1 cellular context compared by ENCODE assay signal in the genomic region with DNA sequence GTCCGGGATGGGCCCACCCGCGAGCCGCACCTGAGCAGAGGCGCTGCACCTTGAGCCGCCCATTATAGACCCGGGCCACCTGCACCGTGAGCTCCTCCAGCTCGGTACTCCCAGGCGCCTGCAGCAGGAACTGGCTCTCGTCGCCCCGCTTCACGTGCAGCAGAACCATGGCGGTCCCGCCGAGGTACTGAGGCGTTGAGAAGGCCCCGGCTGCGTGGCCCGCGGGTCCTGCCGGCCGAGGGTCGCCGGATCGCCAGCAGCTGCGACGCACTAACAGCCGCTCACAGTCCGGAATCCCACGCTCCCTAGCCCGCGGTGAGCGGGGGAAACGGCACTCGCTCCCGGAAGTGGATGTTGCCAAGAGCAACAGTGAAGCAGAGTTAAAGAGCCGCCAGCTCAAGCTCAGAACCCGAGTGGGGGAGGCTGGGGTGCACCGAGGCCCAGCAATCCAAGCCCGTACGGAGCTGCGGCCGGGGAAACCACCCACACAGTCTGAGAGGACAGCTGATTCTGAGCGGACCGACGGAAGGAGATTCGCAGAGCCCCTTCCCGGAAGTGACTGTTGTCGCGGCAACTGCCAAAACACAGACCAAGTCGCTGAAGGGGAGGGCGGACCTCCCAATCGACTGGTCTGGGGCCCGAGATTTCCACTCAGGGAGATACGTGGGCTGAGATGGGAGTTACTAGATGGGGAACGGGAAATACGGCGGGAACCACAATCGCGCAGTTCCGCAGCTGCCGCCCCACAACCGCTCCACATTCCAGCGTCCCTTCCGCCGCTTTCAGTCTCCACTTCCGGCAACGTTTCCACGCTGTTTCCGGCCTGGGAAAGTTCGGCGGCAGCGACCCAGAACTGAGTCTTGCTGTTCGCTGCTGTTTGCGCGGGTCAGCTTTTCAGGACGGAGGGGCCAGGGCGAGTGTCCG.
TF ChIP-seq lines count a peak whose summit lies in the region.

A gene with protein sequence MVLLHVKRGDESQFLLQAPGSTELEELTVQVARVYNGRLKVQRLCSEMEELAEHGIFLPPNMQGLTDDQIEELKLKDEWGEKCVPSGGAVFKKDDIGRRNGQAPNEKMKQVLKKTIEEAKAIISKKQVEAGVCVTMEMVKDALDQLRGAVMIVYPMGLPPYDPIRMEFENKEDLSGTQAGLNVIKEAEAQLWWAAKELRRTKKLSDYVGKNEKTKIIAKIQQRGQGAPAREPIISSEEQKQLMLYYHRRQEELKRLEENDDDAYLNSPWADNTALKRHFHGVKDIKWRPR (minus strand): TSS at position 303 of the 924 bp plus-strand sequence. CDS start 134 bp downstream, at position 169.

TF ChIP-seq in HEK293, 187 proteins besides CTCF, POLR2A, EP300 and RAD21 (continued from another document and continues in another):
- TF ChIP-seq, protein P1, sequence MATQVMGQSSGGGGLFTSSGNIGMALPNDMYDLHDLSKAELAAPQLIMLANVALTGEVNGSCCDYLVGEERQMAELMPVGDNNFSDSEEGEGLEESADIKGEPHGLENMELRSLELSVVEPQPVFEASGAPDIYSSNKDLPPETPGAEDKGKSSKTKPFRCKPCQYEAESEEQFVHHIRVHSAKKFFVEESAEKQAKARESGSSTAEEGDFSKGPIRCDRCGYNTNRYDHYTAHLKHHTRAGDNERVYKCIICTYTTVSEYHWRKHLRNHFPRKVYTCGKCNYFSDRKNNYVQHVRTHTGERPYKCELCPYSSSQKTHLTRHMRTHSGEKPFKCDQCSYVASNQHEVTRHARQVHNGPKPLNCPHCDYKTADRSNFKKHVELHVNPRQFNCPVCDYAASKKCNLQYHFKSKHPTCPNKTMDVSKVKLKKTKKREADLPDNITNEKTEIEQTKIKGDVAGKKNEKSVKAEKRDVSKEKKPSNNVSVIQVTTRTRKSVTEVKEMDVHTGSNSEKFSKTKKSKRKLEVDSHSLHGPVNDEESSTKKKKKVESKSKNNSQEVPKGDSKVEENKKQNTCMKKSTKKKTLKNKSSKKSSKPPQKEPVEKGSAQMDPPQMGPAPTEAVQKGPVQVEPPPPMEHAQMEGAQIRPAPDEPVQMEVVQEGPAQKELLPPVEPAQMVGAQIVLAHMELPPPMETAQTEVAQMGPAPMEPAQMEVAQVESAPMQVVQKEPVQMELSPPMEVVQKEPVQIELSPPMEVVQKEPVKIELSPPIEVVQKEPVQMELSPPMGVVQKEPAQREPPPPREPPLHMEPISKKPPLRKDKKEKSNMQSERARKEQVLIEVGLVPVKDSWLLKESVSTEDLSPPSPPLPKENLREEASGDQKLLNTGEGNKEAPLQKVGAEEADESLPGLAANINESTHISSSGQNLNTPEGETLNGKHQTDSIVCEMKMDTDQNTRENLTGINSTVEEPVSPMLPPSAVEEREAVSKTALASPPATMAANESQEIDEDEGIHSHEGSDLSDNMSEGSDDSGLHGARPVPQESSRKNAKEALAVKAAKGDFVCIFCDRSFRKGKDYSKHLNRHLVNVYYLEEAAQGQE (tag by site-specific recombination; IDR thresholded peaks at IDR 0.05): peak; percentile 76
- TF ChIP-seq ZBTB20 (tag by site-specific recombination; IDR thresholded peaks at IDR 0.05): peak; percentile 91
- TF ChIP-seq KLF1 (tag by site-specific recombination; IDR thresholded peaks at IDR 0.05): peak; percentile 64
- TF ChIP-seq ZNF366 (tag by site-specific recombination; conservative IDR thresholded peaks at IDR 0.05): peak; percentile 59
- peak; percentile 38; the same call in 1 of the 2 replicates for TF ChIP-seq ZNF623 (tag by site-specific recombination; IDR thresholded peaks at IDR 0.05)
- no peak for TF ChIP-seq ZNF791 (tag by site-specific recombination; IDR thresholded peaks at IDR 0.05)
- no peak for TF ChIP-seq ZNF221 (tag by site-specific recombination; IDR thresholded peaks at IDR 0.05; ENCODE audit: borderline replicate concordance)
- TF ChIP-seq ZNF529 (tag by site-specific recombination; IDR thresholded peaks at IDR 0.05; ENCODE audit: insufficient replicate concordance): no peak
- TF ChIP-seq ZBTB8A (tag by site-specific recombination; IDR thresholded peaks at IDR 0.05): peak; percentile 74
- TF ChIP-seq, protein P2, sequence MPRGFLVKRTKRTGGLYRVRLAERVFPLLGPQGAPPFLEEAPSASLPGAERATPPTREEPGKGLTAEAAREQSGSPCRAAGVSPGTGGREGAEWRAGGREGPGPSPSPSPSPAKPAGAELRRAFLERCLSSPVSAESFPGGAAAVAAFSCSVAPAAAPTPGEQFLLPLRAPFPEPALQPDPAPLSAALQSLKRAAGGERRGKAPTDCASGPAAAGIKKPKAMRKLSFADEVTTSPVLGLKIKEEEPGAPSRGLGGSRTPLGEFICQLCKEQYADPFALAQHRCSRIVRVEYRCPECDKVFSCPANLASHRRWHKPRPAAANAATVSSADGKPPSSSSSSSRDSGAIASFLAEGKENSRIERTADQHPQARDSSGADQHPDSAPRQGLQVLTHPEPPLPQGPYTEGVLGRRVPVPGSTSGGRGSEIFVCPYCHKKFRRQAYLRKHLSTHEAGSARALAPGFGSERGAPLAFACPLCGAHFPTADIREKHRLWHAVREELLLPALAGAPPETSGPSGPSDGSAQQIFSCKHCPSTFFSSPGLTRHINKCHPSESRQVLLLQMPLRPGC (tag by site-specific recombination; IDR thresholded peaks at IDR 0.05): peak; percentile 98
- peak; percentile 71 for TF ChIP-seq SCRT2 (tag by site-specific recombination; IDR thresholded peaks at IDR 0.05)
- peak; percentile 97 for TF ChIP-seq ZNF610 (tag by site-specific recombination; IDR thresholded peaks at IDR 0.05; ENCODE audit: borderline replicate concordance)
- TF ChIP-seq ZNF792 (tag by site-specific recombination; IDR thresholded peaks at IDR 0.05): peak; percentile 8; the same call in 1 of the 2 replicates
- no peak for TF ChIP-seq ZNF560 (tag by site-specific recombination; IDR thresholded peaks at IDR 0.05; ENCODE audit: borderline replicate concordance)
- TF ChIP-seq ZSCAN16 (tag by site-specific recombination; IDR thresholded peaks at IDR 0.05): peak; percentile 51; the same call in 1 of the 2 replicates
- TF ChIP-seq ZBTB1 (tag by site-specific recombination; IDR thresholded peaks at IDR 0.05): peak; percentile 84; the same call in 1 of the 2 replicates
- TF ChIP-seq, protein P3, sequence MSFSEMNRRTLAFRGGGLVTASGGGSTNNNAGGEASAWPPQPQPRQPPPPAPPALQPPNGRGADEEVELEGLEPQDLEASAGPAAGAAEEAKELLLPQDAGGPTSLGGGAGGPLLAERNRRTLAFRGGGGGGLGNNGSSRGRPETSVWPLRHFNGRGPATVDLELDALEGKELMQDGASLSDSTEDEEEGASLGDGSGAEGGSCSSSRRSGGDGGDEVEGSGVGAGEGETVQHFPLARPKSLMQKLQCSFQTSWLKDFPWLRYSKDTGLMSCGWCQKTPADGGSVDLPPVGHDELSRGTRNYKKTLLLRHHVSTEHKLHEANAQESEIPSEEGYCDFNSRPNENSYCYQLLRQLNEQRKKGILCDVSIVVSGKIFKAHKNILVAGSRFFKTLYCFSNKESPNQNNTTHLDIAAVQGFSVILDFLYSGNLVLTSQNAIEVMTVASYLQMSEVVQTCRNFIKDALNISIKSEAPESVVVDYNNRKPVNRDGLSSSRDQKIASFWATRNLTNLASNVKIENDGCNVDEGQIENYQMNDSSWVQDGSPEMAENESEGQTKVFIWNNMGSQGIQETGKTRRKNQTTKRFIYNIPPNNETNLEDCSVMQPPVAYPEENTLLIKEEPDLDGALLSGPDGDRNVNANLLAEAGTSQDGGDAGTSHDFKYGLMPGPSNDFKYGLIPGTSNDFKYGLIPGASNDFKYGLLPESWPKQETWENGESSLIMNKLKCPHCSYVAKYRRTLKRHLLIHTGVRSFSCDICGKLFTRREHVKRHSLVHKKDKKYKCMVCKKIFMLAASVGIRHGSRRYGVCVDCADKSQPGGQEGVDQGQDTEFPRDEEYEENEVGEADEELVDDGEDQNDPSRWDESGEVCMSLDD (tag by site-specific recombination; IDR thresholded peaks at IDR 0.05): peak; percentile 96
- TF ChIP-seq KLF10 (tag by site-specific recombination; IDR thresholded peaks at IDR 0.05): peak; percentile 60; the same call in 1 of the 2 replicates
- TF ChIP-seq ZNF585B (tag by site-specific recombination; IDR thresholded peaks at IDR 0.05): peak; percentile 21
- TF ChIP-seq ZNF214 (tag by site-specific recombination; IDR thresholded peaks at IDR 0.05; ENCODE audit: borderline replicate concordance): no peak
- TF ChIP-seq, protein P4, sequence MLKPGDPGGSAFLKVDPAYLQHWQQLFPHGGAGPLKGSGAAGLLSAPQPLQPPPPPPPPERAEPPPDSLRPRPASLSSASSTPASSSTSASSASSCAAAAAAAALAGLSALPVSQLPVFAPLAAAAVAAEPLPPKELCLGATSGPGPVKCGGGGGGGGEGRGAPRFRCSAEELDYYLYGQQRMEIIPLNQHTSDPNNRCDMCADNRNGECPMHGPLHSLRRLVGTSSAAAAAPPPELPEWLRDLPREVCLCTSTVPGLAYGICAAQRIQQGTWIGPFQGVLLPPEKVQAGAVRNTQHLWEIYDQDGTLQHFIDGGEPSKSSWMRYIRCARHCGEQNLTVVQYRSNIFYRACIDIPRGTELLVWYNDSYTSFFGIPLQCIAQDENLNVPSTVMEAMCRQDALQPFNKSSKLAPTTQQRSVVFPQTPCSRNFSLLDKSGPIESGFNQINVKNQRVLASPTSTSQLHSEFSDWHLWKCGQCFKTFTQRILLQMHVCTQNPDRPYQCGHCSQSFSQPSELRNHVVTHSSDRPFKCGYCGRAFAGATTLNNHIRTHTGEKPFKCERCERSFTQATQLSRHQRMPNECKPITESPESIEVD (tag by site-specific recombination; IDR thresholded peaks at IDR 0.05): no peak
- TF ChIP-seq, protein P5, sequence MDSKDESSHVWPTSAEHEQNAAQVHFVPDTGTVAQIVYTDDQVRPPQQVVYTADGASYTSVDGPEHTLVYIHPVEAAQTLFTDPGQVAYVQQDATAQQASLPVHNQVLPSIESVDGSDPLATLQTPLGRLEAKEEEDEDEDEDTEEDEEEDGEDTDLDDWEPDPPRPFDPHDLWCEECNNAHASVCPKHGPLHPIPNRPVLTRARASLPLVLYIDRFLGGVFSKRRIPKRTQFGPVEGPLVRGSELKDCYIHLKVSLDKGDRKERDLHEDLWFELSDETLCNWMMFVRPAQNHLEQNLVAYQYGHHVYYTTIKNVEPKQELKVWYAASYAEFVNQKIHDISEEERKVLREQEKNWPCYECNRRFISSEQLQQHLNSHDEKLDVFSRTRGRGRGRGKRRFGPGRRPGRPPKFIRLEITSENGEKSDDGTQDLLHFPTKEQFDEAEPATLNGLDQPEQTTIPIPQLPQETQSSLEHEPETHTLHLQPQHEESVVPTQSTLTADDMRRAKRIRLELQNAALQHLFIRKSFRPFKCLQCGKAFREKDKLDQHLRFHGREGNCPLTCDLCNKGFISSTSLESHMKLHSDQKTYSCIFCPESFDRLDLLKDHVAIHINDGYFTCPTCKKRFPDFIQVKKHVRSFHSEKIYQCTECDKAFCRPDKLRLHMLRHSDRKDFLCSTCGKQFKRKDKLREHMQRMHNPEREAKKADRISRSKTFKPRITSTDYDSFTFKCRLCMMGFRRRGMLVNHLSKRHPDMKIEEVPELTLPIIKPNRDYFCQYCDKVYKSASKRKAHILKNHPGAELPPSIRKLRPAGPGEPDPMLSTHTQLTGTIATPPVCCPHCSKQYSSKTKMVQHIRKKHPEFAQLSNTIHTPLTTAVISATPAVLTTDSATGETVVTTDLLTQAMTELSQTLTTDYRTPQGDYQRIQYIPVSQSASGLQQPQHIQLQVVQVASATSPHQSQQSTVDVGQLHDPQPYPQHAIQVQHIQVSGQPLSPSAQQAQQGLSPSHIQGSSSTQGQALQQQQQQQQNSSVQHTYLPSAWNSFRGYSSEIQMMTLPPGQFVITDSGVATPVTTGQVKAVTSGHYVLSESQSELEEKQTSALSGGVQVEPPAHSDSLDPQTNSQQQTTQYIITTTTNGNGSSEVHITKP (tag by site-specific recombination; IDR thresholded peaks at IDR 0.05): peak; percentile 99
- peak; percentile 92 for TF ChIP-seq PRDM1 (tag by site-specific recombination; IDR thresholded peaks at IDR 0.05)
- TF ChIP-seq BCL11B (tag by site-specific recombination; IDR thresholded peaks at IDR 0.05; ENCODE audit: low read depth): peak; percentile 78; the same call in 1 of the 2 replicates
- TF ChIP-seq GLI2 (tag by site-specific recombination; IDR thresholded peaks at IDR 0.05; ENCODE audit: borderline replicate concordance, low read depth): no peak
- TF ChIP-seq ZNF2 (tag by site-specific recombination; IDR thresholded peaks at IDR 0.05): peak; percentile 98
- TF ChIP-seq, protein P6, sequence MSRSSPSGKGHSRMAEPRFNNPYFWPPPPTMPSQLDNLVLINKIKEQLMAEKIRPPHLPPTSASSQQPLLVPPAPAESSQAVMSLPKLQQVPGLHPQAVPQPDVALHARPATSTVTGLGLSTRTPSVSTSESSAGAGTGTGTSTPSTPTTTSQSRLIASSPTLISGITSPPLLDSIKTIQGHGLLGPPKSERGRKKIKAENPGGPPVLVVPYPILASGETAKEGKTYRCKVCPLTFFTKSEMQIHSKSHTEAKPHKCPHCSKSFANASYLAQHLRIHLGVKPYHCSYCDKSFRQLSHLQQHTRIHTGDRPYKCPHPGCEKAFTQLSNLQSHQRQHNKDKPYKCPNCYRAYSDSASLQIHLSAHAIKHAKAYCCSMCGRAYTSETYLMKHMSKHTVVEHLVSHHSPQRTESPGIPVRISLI (tag by site-specific recombination; IDR thresholded peaks at IDR 0.05): no peak
- no peak for TF ChIP-seq RBAK (tag by site-specific recombination; IDR thresholded peaks at IDR 0.05)
- TF ChIP-seq, protein P7, sequence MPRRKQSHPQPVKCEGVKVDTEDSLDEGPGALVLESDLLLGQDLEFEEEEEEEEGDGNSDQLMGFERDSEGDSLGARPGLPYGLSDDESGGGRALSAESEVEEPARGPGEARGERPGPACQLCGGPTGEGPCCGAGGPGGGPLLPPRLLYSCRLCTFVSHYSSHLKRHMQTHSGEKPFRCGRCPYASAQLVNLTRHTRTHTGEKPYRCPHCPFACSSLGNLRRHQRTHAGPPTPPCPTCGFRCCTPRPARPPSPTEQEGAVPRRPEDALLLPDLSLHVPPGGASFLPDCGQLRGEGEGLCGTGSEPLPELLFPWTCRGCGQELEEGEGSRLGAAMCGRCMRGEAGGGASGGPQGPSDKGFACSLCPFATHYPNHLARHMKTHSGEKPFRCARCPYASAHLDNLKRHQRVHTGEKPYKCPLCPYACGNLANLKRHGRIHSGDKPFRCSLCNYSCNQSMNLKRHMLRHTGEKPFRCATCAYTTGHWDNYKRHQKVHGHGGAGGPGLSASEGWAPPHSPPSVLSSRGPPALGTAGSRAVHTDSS (tag by site-specific recombination; IDR thresholded peaks at IDR 0.05): 0 out of 2 replicates have a peak, but pooled peaks have one; percentile 10
- TF ChIP-seq ZNF223 (tag by site-specific recombination; IDR thresholded peaks at IDR 0.05): no peak
- TF ChIP-seq KLF9 (tag by site-specific recombination; IDR thresholded peaks at IDR 0.05; ENCODE audit: low read depth): peak; percentile 68; the same call in 1 of the 2 replicates
- TF ChIP-seq, protein P8, sequence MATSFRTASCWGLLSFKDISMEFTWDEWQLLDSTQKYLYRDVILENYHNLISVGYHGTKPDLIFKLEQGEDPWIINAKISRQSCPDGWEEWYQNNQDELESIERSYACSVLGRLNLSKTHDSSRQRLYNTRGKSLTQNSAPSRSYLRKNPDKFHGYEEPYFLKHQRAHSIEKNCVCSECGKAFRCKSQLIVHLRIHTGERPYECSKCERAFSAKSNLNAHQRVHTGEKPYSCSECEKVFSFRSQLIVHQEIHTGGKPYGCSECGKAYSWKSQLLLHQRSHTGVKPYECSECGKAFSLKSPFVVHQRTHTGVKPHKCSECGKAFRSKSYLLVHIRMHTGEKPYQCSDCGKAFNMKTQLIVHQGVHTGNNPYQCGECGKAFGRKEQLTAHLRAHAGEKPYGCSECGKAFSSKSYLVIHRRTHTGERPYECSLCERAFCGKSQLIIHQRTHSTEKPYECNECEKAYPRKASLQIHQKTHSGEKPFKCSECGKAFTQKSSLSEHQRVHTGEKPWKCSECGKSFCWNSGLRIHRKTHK (tag by site-specific recombination; IDR thresholded peaks at IDR 0.05): no peak
- TF ChIP-seq ZNF843 (tag by site-specific recombination; IDR thresholded peaks at IDR 0.05): no peak; the same call in none of the 2 replicates
- no peak for TF ChIP-seq ZNF274 (IDR thresholded peaks at IDR 0.05; ENCODE audit: low read length)
- no peak for TF ChIP-seq ZNF274 (tag by site-specific recombination; IDR thresholded peaks at IDR 0.05; ENCODE audit: borderline replicate concordance)
